In the genomic region with DNA sequence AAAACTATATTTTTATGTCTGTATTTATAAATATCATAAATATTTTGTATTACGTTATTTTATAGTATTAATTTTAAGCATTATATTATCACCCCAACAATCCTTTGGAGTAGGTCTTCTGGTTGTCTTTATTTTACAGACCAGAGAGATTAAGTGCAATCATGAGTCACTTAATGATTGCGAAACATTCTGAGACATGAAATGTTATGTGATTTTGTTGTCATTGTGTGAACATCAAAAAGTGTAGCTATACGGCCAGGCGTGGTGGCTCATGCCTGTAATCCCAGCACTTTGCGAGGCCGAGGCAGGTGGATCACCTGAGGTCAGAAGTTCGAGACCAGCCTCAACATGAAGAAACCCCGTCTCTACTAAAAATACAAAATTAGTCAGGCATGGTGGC, we compare ENCODE assay signal across 8 cellular contexts.
DNase-seq lines count a peak whose midpoint lies in the region; ATAC-seq, FAIRE-seq and TF ChIP-seq lines count a peak whose summit lies in the region.
"Not testable (repeated sequence)": the region's sequence is repeated elsewhere in the genome, so short reads cannot be mapped to it uniquely, and the experiment has no call there.

No MANE protein-coding gene starts in this region.

- H3K9me2 ChIP-seq in PC-3 (replicated peaks; ENCODE audit: low read length), result not testable (repeated sequence)

- not testable (repeated sequence) for BruUV-seq in PC-3 (replicated peaks; lab: Mats Ljungman, UMichigan)

- not testable (repeated sequence) for H3K27me3 Mint-ChIP-seq in astrocyte (ENCODE audit: low read depth, unreplicated experiment)

- H3K9me3 Mint-ChIP-seq in astrocyte (ENCODE audit: unreplicated experiment), result not testable (repeated sequence)

- not testable (repeated sequence) for H3K4me1 ChIP-seq in PC-3 (ENCODE audit: insufficient read depth, low read length); astrocyte (ENCODE audit: insufficient read depth, low read length); foreskin keratinocyte

- intact Hi-C loops in PC-3 (cut with micrococcal nuclease), result not testable (repeated sequence)

- not testable (repeated sequence) for H3F3A ChIP-seq in PC-3 (ENCODE audit: low read length, unreplicated experiment)

- not testable (repeated sequence) for H3K4me1 Mint-ChIP-seq in astrocyte (ENCODE audit: low read depth, unreplicated experiment)

- not testable (repeated sequence) for H3K27ac Mint-ChIP-seq in astrocyte (ENCODE audit: unreplicated experiment)

- FAIRE-seq in H54 (lab: Jason Lieb, UNC); astrocyte (lab: Jason Lieb, UNC): not testable (repeated sequence)

- H2AFZ ChIP-seq in PC-3 (ENCODE audit: low read length); astrocyte (ENCODE audit: low read depth, low read length): not testable (repeated sequence)

- H4K20me1 ChIP-seq in PC-3 (ENCODE audit: low read length); astrocyte (ENCODE audit: insufficient read depth, low read length): not testable (repeated sequence)

- H3K9me3 ChIP-seq in PC-3 (ENCODE audit: low read length); astrocyte (ENCODE audit: insufficient read depth, low read depth, low read length): not testable (repeated sequence)

- H3K4me3 ChIP-seq in PC-3 (ENCODE audit: low read length); astrocyte (ENCODE audit: insufficient read depth, low read depth, low read length): not testable (repeated sequence)

- not testable (repeated sequence) for ATAC-seq in PC-3
- peak; percentile 83 for ATAC-seq in foreskin keratinocyte

- not testable (repeated sequence) for H3K27me3 ChIP-seq in PC-3 (ENCODE audit: low read length); astrocyte (ENCODE audit: insufficient read depth, low read length); foreskin keratinocyte

- TF ChIP-seq CTCF in PC-3 (conservative IDR thresholded peaks at IDR 0.05; ENCODE audit: low read depth, low read length); astrocyte (IDR thresholded peaks at IDR 0.05; ENCODE audit: insufficient read depth, low read depth, low read length); foreskin keratinocyte (conservative IDR thresholded peaks at IDR 0.05): not testable (repeated sequence)

- not testable (repeated sequence) for H3K36me3 Mint-ChIP-seq in astrocyte (ENCODE audit: low read depth, unreplicated experiment)

- H3K4me2 ChIP-seq in PC-3 (ENCODE audit: low read length); astrocyte (ENCODE audit: low read length): not testable (repeated sequence)

- H3K9ac ChIP-seq in PC-3 (ENCODE audit: low read length); astrocyte (ENCODE audit: low read length): not testable (repeated sequence)

- not testable (repeated sequence) for H3K27ac ChIP-seq in PC-3 (ENCODE audit: low read length); astrocyte (ENCODE audit: low read depth, low read length); epithelial cell of prostate; foreskin keratinocyte

- H3K36me3 ChIP-seq in PC-3 (ENCODE audit: low read depth, low read length); astrocyte (ENCODE audit: insufficient read depth, low read length): not testable (repeated sequence)

- POLR2A ChIA-PET in PC-3 (lab: Charles Lee; ENCODE audit: unreplicated experiment), result interaction anchor here (0.6 kb wide), 1 partner anchor 79 kb away, joined by 3 read pairs; no protein-coding TSS in a partner anchor

- CTCF ChIA-PET in PC-3 (lab: Charles Lee), result not testable (repeated sequence)

- not testable (repeated sequence) for H3K4me3 Mint-ChIP-seq in astrocyte (ENCODE audit: unreplicated experiment)

- H3K79me2 ChIP-seq in PC-3 (ENCODE audit: low read length); astrocyte (ENCODE audit: insufficient read depth, low read length): not testable (repeated sequence)

- not testable (repeated sequence) for TF ChIP-seq POLR2A in H54 (IDR thresholded peaks at IDR 0.05; ENCODE audit: low read depth, low read length)

- DNase-seq in AML-193 (lab: John Stamatoyannopoulos, UW) (peak; percentile 0 to 18), H54 (ENCODE audit: insufficient read length, low spot score) (peak; percentile 4), LoVo (ENCODE audit: low spot score) (peak; percentile 38), PC-3 (peak; percentile 84), astrocyte (ENCODE audit: low read depth) (peak; percentile 45), epithelial cell of prostate (ENCODE audit: low read depth, low spot score) (peak; percentile 39), foreskin keratinocyte (peak; percentile 63 to 86), stromal cell of bone marrow (ENCODE audit: low read depth) (peak; percentile 49)

Comparison
In these comparisons a context has a peak if more than half of its experiments do, and no peak if none do; other contexts are left out.
1. DNase-seq: peak in every context shown above with its lines; median percentile 84 in PC-3; 74 in foreskin keratinocyte; 49 in stromal cell of bone marrow; 45 in astrocyte; 39 in epithelial cell of prostate; 38 in LoVo; 9 in AML-193; 4 in H54.